8 cellular contexts compared by ENCODE assay signal in the genomic region with DNA sequence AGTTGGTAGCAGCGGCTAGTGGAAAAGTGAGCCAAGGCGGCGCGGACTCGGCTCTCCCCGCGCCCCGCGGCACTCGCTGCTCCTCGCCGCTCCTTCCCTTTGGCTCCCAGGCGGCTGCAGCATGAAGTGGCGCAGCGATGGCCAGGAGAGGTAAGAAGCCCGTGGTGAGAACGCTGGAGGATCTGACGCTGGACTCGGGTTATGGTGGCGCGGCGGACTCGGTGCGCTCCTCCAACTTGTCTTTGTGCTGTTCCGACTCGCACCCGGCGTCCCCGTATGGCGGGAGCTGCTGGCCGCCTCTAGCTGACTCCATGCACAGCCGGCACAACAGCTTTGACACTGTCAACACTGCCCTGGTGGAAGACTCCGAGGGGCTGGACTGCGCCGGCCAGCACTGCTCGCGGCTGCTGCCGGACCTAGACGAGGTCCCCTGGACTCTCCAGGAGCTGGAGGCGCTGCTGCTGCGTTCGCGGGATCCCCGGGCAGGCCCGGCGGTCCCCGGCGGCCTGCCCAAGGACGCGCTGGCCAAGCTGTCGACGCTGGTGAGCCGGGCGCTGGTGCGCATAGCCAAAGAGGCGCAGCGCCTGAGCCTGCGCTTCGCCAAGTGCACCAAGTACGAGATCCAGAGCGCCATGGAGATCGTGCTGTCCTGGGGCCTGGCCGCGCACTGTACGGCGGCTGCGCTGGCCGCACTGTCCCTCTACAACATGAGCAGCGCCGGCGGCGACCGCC.
DNase-seq lines count a peak whose midpoint lies in the region; ATAC-seq and TF ChIP-seq lines count a peak whose summit lies in the region.

No MANE protein-coding gene starts in this region.

- H3F3A ChIP-seq in GM23248 (ENCODE audit: insufficient read depth): 0 out of 2 replicates have a peak, but pooled peaks cover 5% of the 10 kb centered on the region

- no peaks in the 10 kb centered on the region for H3K79me2 ChIP-seq in GM23248 (ENCODE audit: insufficient read depth)

- H3K9ac ChIP-seq in GM23248: no peak overlapping the region

- intact Hi-C loops in transverse colon (cut with DNase I; ENCODE audit: low total_unique reads): no loop called here

- no peak for TF ChIP-seq POLR2A in transverse colon (IDR thresholded peaks at IDR 0.05)

- H3K9me3 ChIP-seq in GM23248 (ENCODE audit: low read depth) (no peaks in the 10 kb centered on the region), mesodermal cell (ENCODE audit: control insufficient read depth, low read length) (no peaks in the 10 kb centered on the region), transverse colon (no peaks in the 10 kb centered on the region)

- in situ Hi-C loops in GM23248 (cut with MboI): no loop called here
- in situ Hi-C loops in transverse colon (cut with MboI; ENCODE audit: low pct_ligation_motif_present in 1 of 4, low pct_unique_long_range_greater_than_20kb in 1 of 4, low sequenced_read_pairs in 3 of 4): no loop called here

- DNase-seq in 8988T (peak; percentile 44), GM23248 (peak; percentile 67), T-helper 9 cell (peak; percentile 15), ecto neural progenitor cell (ENCODE audit: low spot score) (peak; percentile 79), transverse colon (peak; percentile 11), GDM1 (lab: John Stamatoyannopoulos, UW) (no peak)

- no peak for ATAC-seq in HG03378 (IDR thresholded peaks at IDR 0.05; ENCODE audit: unreplicated experiment)

- H3K27ac ChIP-seq in GM23248: no peak overlapping the region
- no peak overlapping the region for H3K27ac ChIP-seq in mesodermal cell (ENCODE audit: low read depth, low read length, severe bottlenecking)
- peak overlapping the region in 1 of 4 donors; percentile 28 for H3K27ac ChIP-seq in transverse colon

- TF ChIP-seq EP300 in transverse colon (IDR thresholded peaks at IDR 0.05; ENCODE audit: low read depth): no peak

- H3K4me3 ChIP-seq in GM23248 (peak overlapping the region; percentile 69), mesodermal cell (ENCODE audit: extremely low read depth, insufficient read depth, low read length, poor library complexity, severe bottlenecking) (peak overlapping the region; percentile 45), transverse colon (peak overlapping the region in 3 of 4 donors; percentile 35 to 59 (median 42))

- peak overlapping the region; percentile 67 for H3K4me2 ChIP-seq in GM23248 (ENCODE audit: unreplicated experiment)

- no peaks in the 10 kb centered on the region for H3K9me2 ChIP-seq in GM23248 (ENCODE audit: insufficient read depth)

- H3K4me1 ChIP-seq in GM23248 (ENCODE audit: insufficient read depth) (peaks cover 12% of the 10 kb centered on the region), mesodermal cell (ENCODE audit: control insufficient read depth, insufficient read depth, low read length, poor library complexity, severe bottlenecking) (no peaks in the 10 kb centered on the region), transverse colon (peaks cover 5 to 34% (median 27%) of the 10 kb centered on the region in 4 donors)

- no peak for TF ChIP-seq CTCF in transverse colon (IDR thresholded peaks at IDR 0.05)

- no peaks in the 10 kb centered on the region for H3K36me3 ChIP-seq in GM23248 (ENCODE audit: low read depth)
- H3K36me3 ChIP-seq in mesodermal cell (ENCODE audit: control insufficient read depth, insufficient read depth, low read length): no peaks in the 10 kb centered on the region
- H3K36me3 ChIP-seq in transverse colon: no peaks in the 10 kb centered on the region

- H3K27me3 ChIP-seq in GM23248 (replicated peaks; ENCODE audit: insufficient read depth): peaks cover 23% of the 10 kb centered on the region
- peaks cover 76% of the 10 kb centered on the region for H3K27me3 ChIP-seq in transverse colon

- WGBS in GM23248 (ENCODE audit: low coverage in 1 of 2, low lambda C conversion rate in 2 of 2, missing lambda C conversion rate in 2 of 2), 2 experiments: 1 to 2% methylated on average over 44 to 73 of the region's 73 CpGs
- WGBS in mesodermal cell (ENCODE audit: insufficient coverage in 2 of 2), 2 experiments: 0 to 1% methylated on average over 61 to 73 of the region's 73 CpGs
- 2% methylated on average over 48 of the region's 73 CpGs; no CpG with 5 or more reads in 1 of the 2 donors for WGBS in transverse colon (ENCODE audit: low coverage in 1 of 2), 2 donors

- no peaks in the 10 kb centered on the region; the same call in 1 of the 2 replicates for H4K20me1 ChIP-seq in GM23248 (ENCODE audit: insufficient read depth)

- H2AFZ ChIP-seq in GM23248: peak overlapping the region; percentile 60
